Comparison of ENCODE assay signal across 23 cellular contexts in the genomic region with DNA sequence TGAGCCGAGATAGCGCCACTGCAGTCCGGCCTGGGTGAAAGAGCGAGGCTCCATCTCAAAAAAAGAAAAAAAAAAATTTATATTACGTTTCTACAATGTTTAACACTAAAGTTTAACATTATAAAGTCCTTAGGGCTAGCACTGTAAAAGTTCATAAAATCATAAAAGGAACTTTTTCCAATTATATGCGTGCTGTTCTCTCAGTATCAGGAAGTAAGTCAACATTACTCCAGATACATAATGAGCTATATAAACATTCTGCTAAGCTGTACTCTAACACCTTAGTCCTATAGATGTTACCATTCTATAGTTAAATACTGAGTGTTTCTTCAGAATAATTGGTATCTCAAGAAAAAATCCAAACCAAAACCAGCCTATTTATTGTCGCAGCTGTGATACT. TPM values are rescaled to one million over a fixed set of nuclear protein-coding genes. Genes with fewer than 3 reads are reported as not detected.
A peak's percentile ranks its signal among the peaks of the same experiment; 100 is the strongest.
DNase-seq lines count a peak whose midpoint lies in the region; ATAC-seq and TF ChIP-seq lines count a peak whose summit lies in the region.
"Had no signal": no experiment of that assay in that cellular context is flagged by ENCODE, and none has a peak within 500 bp of the region (broad histone marks: within the 10 kb centered on the region; RNA-seq: fewer than 3 reads in every experiment).

No MANE protein-coding gene starts in this region.

- H3K27ac Mint-ChIP-seq in WTC11, result no peak overlapping the region
- H3K27ac Mint-ChIP-seq: CD14-positive monocyte; CD4-positive, alpha-beta memory T cell; CD4-positive, CD25-positive, alpha-beta regulatory T cell; CD8-positive, alpha-beta memory T cell had no signal

- POLR2A ChIA-PET in WTC11 (lab: Charles Lee), result no interaction called here

- H3K9me3 Mint-ChIP-seq in WTC11, result peaks cover 30% of the 10 kb centered on the region

- H3K4me3 ChIP-seq in colonic mucosa, result no peak overlapping the region
- no peak overlapping the region for H3K4me3 ChIP-seq in mucosa of descending colon
- H3K4me3 ChIP-seq: BLaER1, GM12878 had no signal

- intact Hi-C loops in colonic mucosa (cut with DNase I) (no loop called here), mucosa of descending colon (cut with DNase I, micrococcal nuclease) (no loop called here)

- TF ChIP-seq CTCF in colonic mucosa (IDR thresholded peaks at IDR 0.05), result no peak
- no peak for TF ChIP-seq CTCF in mucosa of descending colon (IDR thresholded peaks at IDR 0.05)
- no peak for TF ChIP-seq CTCF in WTC11 (IDR thresholded peaks at IDR 0.05)

- no peaks in the 10 kb centered on the region for H3K9me3 ChIP-seq in colonic mucosa
- peaks cover 12% of the 10 kb centered on the region for H3K9me3 ChIP-seq in mucosa of descending colon
- H3K9me3 ChIP-seq: BE2C had no signal

- H3K4me1 ChIP-seq in colonic mucosa, result no peaks in the 10 kb centered on the region
- H3K4me1 ChIP-seq in mucosa of descending colon (ENCODE audit: low read depth), result no peaks in the 10 kb centered on the region
- H3K4me1 ChIP-seq: BE2C, BLaER1 had no signal

- DNase-seq in colonic mucosa (peak; percentile 29), mucosa of descending colon (no peak), KG1 (lab: John Stamatoyannopoulos, UW) (no peak), globus pallidus (ENCODE audit: low spot score) (no peak), WTC11 (ENCODE audit: low spot score) (no peak)
- DNase-seq: 8988T; ACHN; BE2C; C1 segment of cervical spinal cord; CD4-positive, alpha-beta memory T cell; CD4-positive, CD25-positive, alpha-beta regulatory T cell; CD8-positive, alpha-beta memory T cell; COR-L47; DMS 273 treated with DMSO at 0.1 percent for 48 hours; DMS153; DMS53; DMS79; DND-41; EL; GDM1 had no signal

- peaks cover 8% of the 10 kb centered on the region for H3K36me3 Mint-ChIP-seq in WTC11
- H3K36me3 Mint-ChIP-seq: CD4-positive, CD25-positive, alpha-beta regulatory T cell had no signal

- H3K27me3 Mint-ChIP-seq in WTC11 (ENCODE audit: low read depth), result no peaks in the 10 kb centered on the region
- H3K27me3 Mint-ChIP-seq: CD4-positive, alpha-beta memory T cell; CD4-positive, CD25-positive, alpha-beta regulatory T cell; CD8-positive, alpha-beta memory T cell had no signal

- no peaks in the 10 kb centered on the region for H3K4me1 Mint-ChIP-seq in WTC11
- H3K4me1 Mint-ChIP-seq: CD14-positive monocyte had no signal

- no peak overlapping the region for H3K9ac ChIP-seq in colonic mucosa (ENCODE audit: low read depth in 2 of 2, low read length in 2 of 2)
- H3K9ac ChIP-seq: BLaER1 had no signal

- ATAC-seq in mucosa of descending colon (peak; percentile 98), WTC11 (no peak)
- ATAC-seq: GM12878 had no signal

- no peaks in the 10 kb centered on the region for H3K27me3 ChIP-seq in colonic mucosa
- H3K27me3 ChIP-seq: BE2C, BLaER1 had no signal

- CTCF ChIA-PET in WTC11 (lab: Charles Lee), result no interaction called here

- H3K4me3 Mint-ChIP-seq in WTC11, result no peak overlapping the region
- H3K4me3 Mint-ChIP-seq: CD14-positive monocyte; CD4-positive, alpha-beta memory T cell; CD4-positive, CD25-positive, alpha-beta regulatory T cell had no signal

- peak overlapping the region; percentile 19 for H3K27ac ChIP-seq in colonic mucosa
- H3K27ac ChIP-seq: BLaER1 had no signal

- H3K36me3 ChIP-seq in colonic mucosa (no peaks in the 10 kb centered on the region), mucosa of descending colon (ENCODE audit: low read depth) (no peaks in the 10 kb centered on the region)
- H3K36me3 ChIP-seq: BE2C, BLaER1 had no signal

TF ChIP-seq in WTC11, 78 proteins besides CTCF, POLR2A, EP300 and RAD21:
- TF ChIP-seq E2F5 (CRISPR knock-in tag; IDR thresholded peaks at IDR 0.05), result no peak
- TF ChIP-seq TEAD1 (CRISPR knock-in tag; IDR thresholded peaks at IDR 0.05), result no peak
- TF ChIP-seq USF2 (CRISPR knock-in tag; IDR thresholded peaks at IDR 0.05), result no peak
- TF ChIP-seq, protein P1, sequence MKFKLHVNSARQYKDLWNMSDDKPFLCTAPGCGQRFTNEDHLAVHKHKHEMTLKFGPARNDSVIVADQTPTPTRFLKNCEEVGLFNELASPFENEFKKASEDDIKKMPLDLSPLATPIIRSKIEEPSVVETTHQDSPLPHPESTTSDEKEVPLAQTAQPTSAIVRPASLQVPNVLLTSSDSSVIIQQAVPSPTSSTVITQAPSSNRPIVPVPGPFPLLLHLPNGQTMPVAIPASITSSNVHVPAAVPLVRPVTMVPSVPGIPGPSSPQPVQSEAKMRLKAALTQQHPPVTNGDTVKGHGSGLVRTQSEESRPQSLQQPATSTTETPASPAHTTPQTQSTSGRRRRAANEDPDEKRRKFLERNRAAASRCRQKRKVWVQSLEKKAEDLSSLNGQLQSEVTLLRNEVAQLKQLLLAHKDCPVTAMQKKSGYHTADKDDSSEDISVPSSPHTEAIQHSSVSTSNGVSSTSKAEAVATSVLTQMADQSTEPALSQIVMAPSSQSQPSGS (CRISPR knock-in tag; IDR thresholded peaks at IDR 0.05; ENCODE audit: borderline replicate concordance, low read depth), result no peak
- TF ChIP-seq ZNF263 (CRISPR knock-in tag; IDR thresholded peaks at IDR 0.05; ENCODE audit: low read depth), result no peak
- TF ChIP-seq GTF2I (CRISPR knock-in tag; conservative IDR thresholded peaks at IDR 0.05), result no peak
- TF ChIP-seq EMX1 (CRISPR knock-in tag; IDR thresholded peaks at IDR 0.05), result no peak
- TF ChIP-seq PRRX2 (CRISPR knock-in tag; IDR thresholded peaks at IDR 0.05), result no peak
- TF ChIP-seq, protein P2, sequence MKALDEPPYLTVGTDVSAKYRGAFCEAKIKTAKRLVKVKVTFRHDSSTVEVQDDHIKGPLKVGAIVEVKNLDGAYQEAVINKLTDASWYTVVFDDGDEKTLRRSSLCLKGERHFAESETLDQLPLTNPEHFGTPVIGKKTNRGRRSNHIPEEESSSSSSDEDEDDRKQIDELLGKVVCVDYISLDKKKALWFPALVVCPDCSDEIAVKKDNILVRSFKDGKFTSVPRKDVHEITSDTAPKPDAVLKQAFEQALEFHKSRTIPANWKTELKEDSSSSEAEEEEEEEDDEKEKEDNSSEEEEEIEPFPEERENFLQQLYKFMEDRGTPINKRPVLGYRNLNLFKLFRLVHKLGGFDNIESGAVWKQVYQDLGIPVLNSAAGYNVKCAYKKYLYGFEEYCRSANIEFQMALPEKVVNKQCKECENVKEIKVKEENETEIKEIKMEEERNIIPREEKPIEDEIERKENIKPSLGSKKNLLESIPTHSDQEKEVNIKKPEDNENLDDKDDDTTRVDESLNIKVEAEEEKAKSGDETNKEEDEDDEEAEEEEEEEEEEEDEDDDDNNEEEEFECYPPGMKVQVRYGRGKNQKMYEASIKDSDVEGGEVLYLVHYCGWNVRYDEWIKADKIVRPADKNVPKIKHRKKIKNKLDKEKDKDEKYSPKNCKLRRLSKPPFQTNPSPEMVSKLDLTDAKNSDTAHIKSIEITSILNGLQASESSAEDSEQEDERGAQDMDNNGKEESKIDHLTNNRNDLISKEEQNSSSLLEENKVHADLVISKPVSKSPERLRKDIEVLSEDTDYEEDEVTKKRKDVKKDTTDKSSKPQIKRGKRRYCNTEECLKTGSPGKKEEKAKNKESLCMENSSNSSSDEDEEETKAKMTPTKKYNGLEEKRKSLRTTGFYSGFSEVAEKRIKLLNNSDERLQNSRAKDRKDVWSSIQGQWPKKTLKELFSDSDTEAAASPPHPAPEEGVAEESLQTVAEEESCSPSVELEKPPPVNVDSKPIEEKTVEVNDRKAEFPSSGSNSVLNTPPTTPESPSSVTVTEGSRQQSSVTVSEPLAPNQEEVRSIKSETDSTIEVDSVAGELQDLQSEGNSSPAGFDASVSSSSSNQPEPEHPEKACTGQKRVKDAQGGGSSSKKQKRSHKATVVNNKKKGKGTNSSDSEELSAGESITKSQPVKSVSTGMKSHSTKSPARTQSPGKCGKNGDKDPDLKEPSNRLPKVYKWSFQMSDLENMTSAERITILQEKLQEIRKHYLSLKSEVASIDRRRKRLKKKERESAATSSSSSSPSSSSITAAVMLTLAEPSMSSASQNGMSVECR (CRISPR knock-in tag; IDR thresholded peaks at IDR 0.05; ENCODE audit: borderline replicate concordance), result no peak
- no peak for TF ChIP-seq ZNF671 (CRISPR knock-in tag; IDR thresholded peaks at IDR 0.05)

RNA-seq across cellular contexts. Expression of gene SLC41A2, which starts 32.6 kb away (rescaled TPM):
- 10 to 100 TPM; 43.7 to 90.9 TPM for total RNA-seq in colonic mucosa
- 100 to 1,000 TPM in 1 of 3 donors, 10 to 100 TPM in 2; 63.2 to 106 (median 69.8) TPM for total RNA-seq in mucosa of descending colon
- total RNA-seq in WTC11 (2021), result 2.8 to 3.8 TPM (median 3.8 TPM) in 3 replicates
